In the genomic region with DNA sequence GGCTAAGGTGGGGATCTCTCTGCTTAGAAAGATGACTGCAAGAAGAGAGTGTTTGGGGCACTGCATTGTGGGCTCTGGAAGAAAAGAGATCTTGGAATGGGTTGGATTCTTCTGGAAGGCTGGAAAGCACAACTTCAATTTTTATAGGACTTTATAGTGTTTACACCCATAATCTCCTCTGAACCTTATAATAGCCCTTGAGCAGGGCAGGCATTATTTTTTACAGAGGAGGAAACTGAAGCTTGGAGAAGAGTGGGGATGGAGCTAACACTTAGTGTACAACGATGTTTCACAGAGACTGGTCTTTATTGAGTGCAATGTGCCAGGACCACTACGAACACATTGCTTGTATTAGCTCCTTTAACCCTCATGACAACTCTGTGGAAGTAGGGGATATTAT, we compare ENCODE assay signal across 2 cellular contexts.
TF ChIP-seq lines count a peak whose summit lies in the region.

No MANE protein-coding gene starts in this region.

TF ChIP-seq in SK-N-SH, 30 proteins besides CTCF, POLR2A, EP300 and RAD21 (continued from another document):
- TF ChIP-seq, protein P1, sequence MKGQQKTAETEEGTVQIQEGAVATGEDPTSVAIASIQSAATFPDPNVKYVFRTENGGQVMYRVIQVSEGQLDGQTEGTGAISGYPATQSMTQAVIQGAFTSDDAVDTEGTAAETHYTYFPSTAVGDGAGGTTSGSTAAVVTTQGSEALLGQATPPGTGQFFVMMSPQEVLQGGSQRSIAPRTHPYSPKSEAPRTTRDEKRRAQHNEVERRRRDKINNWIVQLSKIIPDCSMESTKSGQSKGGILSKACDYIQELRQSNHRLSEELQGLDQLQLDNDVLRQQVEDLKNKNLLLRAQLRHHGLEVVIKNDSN (IDR thresholded peaks at IDR 0.05; ENCODE audit: borderline replicate concordance, low read depth): no peak
- TF ChIP-seq, protein P2, sequence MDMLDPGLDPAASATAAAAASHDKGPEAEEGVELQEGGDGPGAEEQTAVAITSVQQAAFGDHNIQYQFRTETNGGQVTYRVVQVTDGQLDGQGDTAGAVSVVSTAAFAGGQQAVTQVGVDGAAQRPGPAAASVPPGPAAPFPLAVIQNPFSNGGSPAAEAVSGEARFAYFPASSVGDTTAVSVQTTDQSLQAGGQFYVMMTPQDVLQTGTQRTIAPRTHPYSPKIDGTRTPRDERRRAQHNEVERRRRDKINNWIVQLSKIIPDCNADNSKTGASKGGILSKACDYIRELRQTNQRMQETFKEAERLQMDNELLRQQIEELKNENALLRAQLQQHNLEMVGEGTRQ (IDR thresholded peaks at IDR 0.05; ENCODE audit: borderline replicate concordance, low read depth, low read length): no peak
- TF ChIP-seq FOSL2 (IDR thresholded peaks at IDR 0.05; ENCODE audit: borderline replicate concordance, low read depth) (no peak), GABPA (IDR thresholded peaks at IDR 0.05; ENCODE audit: low read depth) (no peak), MEF2A (IDR thresholded peaks at IDR 0.05; ENCODE audit: borderline replicate concordance, low read depth) (no peak), ELF1 (IDR thresholded peaks at IDR 0.05) (no peak), YY1 (IDR thresholded peaks at IDR 0.05; ENCODE audit: low read depth) (no peak), SMC3 (IDR thresholded peaks at IDR 0.05; ENCODE audit: low read depth, low read length) (no peak), RXRA (IDR thresholded peaks at IDR 0.05; ENCODE audit: borderline replicate concordance, low read depth) (no peak), MXI1 (IDR thresholded peaks at IDR 0.05; ENCODE audit: low read depth, low read length) (no peak), TEAD4 (IDR thresholded peaks at IDR 0.05; ENCODE audit: borderline replicate concordance, insufficient read depth) (no peak)
TF ChIP-seq in SK-N-SH: peak in this region for 0.

TF ChIP-seq in SK-N-SH treated with all-trans-retinoic acid at 6 μM for 48 hours, 23 proteins besides CTCF, POLR2A, EP300 and RAD21 (continued from another document):
- TF ChIP-seq, protein P3, sequence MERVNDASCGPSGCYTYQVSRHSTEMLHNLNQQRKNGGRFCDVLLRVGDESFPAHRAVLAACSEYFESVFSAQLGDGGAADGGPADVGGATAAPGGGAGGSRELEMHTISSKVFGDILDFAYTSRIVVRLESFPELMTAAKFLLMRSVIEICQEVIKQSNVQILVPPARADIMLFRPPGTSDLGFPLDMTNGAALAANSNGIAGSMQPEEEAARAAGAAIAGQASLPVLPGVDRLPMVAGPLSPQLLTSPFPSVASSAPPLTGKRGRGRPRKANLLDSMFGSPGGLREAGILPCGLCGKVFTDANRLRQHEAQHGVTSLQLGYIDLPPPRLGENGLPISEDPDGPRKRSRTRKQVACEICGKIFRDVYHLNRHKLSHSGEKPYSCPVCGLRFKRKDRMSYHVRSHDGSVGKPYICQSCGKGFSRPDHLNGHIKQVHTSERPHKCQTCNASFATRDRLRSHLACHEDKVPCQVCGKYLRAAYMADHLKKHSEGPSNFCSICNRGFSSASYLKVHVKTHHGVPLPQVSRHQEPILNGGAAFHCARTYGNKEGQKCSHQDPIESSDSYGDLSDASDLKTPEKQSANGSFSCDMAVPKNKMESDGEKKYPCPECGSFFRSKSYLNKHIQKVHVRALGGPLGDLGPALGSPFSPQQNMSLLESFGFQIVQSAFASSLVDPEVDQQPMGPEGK (CRISPR knock-in tag; IDR thresholded peaks at IDR 0.05; ENCODE audit: borderline replicate concordance): no peak
- no peak for TF ChIP-seq TCF4 (CRISPR knock-in tag; IDR thresholded peaks at IDR 0.05; ENCODE audit: borderline replicate concordance)
- TF ChIP-seq BACH2 (CRISPR knock-in tag; IDR thresholded peaks at IDR 0.05; ENCODE audit: borderline replicate concordance): no peak
- no peak for TF ChIP-seq ZFP30 (CRISPR knock-in tag; IDR thresholded peaks at IDR 0.05)
- no peak for TF ChIP-seq OSR1 (CRISPR knock-in tag; IDR thresholded peaks at IDR 0.05)
- TF ChIP-seq CSDC2 (CRISPR knock-in tag; IDR thresholded peaks at IDR 0.05): no peak
- TF ChIP-seq, protein P4, sequence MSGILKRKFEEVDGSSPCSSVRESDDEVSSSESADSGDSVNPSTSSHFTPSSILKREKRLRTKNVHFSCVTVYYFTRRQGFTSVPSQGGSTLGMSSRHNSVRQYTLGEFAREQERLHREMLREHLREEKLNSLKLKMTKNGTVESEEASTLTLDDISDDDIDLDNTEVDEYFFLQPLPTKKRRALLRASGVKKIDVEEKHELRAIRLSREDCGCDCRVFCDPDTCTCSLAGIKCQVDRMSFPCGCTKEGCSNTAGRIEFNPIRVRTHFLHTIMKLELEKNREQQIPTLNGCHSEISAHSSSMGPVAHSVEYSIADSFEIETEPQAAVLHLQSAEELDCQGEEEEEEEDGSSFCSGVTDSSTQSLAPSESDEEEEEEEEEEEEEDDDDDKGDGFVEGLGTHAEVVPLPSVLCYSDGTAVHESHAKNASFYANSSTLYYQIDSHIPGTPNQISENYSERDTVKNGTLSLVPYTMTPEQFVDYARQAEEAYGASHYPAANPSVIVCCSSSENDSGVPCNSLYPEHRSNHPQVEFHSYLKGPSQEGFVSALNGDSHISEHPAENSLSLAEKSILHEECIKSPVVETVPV (CRISPR knock-in tag; IDR thresholded peaks at IDR 0.05): no peak
- TF ChIP-seq ZNF565 (CRISPR knock-in tag; conservative IDR thresholded peaks at IDR 0.05; ENCODE audit: low read depth): no peak
- TF ChIP-seq TOX (CRISPR knock-in tag; IDR thresholded peaks at IDR 0.05; ENCODE audit: borderline replicate concordance): no peak
- TF ChIP-seq, protein P5, sequence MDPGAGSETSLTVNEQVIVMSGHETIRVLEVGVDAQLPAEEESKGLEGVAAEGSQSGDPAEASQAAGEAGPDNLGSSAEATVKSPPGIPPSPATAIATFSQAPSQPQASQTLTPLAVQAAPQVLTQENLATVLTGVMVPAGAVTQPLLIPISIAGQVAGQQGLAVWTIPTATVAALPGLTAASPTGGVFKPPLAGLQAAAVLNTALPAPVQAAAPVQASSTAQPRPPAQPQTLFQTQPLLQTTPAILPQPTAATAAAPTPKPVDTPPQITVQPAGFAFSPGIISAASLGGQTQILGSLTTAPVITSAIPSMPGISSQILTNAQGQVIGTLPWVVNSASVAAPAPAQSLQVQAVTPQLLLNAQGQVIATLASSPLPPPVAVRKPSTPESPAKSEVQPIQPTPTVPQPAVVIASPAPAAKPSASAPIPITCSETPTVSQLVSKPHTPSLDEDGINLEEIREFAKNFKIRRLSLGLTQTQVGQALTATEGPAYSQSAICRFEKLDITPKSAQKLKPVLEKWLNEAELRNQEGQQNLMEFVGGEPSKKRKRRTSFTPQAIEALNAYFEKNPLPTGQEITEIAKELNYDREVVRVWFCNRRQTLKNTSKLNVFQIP (CRISPR knock-in tag; IDR thresholded peaks at IDR 0.05; ENCODE audit: borderline replicate concordance, low read depth): no peak
- TF ChIP-seq, protein P6, sequence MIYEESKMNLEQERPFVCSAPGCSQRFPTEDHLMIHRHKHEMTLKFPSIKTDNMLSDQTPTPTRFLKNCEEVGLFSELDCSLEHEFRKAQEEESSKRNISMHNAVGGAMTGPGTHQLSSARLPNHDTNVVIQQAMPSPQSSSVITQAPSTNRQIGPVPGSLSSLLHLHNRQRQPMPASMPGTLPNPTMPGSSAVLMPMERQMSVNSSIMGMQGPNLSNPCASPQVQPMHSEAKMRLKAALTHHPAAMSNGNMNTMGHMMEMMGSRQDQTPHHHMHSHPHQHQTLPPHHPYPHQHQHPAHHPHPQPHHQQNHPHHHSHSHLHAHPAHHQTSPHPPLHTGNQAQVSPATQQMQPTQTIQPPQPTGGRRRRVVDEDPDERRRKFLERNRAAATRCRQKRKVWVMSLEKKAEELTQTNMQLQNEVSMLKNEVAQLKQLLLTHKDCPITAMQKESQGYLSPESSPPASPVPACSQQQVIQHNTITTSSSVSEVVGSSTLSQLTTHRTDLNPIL (CRISPR knock-in tag; IDR thresholded peaks at IDR 0.05; ENCODE audit: low read depth): no peak
- TF ChIP-seq, protein P7, sequence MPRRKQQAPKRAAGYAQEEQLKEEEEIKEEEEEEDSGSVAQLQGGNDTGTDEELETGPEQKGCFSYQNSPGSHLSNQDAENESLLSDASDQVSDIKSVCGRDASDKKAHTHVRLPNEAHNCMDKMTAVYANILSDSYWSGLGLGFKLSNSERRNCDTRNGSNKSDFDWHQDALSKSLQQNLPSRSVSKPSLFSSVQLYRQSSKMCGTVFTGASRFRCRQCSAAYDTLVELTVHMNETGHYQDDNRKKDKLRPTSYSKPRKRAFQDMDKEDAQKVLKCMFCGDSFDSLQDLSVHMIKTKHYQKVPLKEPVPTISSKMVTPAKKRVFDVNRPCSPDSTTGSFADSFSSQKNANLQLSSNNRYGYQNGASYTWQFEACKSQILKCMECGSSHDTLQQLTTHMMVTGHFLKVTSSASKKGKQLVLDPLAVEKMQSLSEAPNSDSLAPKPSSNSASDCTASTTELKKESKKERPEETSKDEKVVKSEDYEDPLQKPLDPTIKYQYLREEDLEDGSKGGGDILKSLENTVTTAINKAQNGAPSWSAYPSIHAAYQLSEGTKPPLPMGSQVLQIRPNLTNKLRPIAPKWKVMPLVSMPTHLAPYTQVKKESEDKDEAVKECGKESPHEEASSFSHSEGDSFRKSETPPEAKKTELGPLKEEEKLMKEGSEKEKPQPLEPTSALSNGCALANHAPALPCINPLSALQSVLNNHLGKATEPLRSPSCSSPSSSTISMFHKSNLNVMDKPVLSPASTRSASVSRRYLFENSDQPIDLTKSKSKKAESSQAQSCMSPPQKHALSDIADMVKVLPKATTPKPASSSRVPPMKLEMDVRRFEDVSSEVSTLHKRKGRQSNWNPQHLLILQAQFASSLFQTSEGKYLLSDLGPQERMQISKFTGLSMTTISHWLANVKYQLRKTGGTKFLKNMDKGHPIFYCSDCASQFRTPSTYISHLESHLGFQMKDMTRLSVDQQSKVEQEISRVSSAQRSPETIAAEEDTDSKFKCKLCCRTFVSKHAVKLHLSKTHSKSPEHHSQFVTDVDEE (CRISPR knock-in tag; IDR thresholded peaks at IDR 0.05): no peak
- no peak for TF ChIP-seq ESRRG (CRISPR knock-in tag; IDR thresholded peaks at IDR 0.05)
- TF ChIP-seq ISL1 (CRISPR knock-in tag; IDR thresholded peaks at IDR 0.05): no peak
